8 cellular contexts compared by ENCODE assay signal in the genomic region with DNA sequence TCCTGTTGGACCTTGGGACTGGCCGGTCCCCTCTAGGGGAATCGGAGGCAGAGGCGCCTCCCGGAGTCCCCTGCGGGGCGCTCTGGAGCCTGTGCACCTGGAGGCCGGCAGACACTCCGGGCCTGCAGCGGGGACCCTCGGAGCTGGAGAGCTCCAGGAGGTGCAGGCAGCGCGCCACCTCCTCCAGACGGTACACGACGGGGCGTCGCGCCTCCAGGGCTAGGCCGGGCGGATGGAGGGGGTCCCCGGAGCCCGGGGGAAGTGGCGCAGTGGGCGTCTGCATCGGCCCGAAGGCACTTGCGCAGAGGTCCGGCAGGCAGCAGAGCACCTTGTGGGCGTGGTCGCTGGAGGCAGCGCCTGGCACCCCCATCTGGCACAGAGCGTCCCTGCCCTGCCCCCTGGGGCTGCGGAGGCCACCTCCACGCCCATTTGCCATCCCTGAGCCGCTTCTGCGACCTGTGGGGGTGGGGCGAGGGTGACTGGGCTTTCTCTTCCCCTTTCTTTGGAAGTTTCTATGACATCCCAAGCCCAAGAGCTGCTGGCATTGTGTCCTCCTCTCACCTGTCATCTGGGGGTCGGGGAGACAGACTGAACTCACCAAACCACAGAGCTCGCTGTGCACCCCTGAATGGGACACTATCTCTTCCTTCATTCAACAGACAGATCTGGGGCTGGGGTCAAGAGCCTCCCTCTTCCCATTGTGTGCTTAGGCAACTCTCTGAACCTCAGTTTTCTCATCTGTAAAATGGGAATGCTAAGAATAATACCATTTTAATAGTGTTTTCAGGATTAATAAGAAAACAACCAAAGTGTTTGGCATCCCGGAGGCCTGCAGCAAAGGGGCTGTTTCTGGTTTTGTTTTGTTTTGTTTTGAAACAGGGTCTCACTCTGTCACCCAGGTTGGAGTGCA. TPM values are rescaled to one million over a fixed set of nuclear protein-coding genes. Genes with fewer than 3 reads are reported as not detected.
DNase-seq lines count a peak whose midpoint lies in the region; ATAC-seq and TF ChIP-seq lines count a peak whose summit lies in the region.

No MANE protein-coding gene starts in this region.

- H3K36me3 Mint-ChIP-seq in HFFc6 (ENCODE audit: low read depth), result no peaks in the 10 kb centered on the region

- peak overlapping the region; percentile 53 for H2AFZ ChIP-seq in neuronal stem cell (ENCODE audit: low read length)

- peak overlapping the region; percentile 31 for H3K14ac ChIP-seq in neuronal stem cell (ENCODE audit: low read length)

- no peaks in the 10 kb centered on the region for H3K27me3 ChIP-seq in neuronal stem cell (ENCODE audit: control insufficient read depth in 3 of 3, insufficient read depth in 3 of 3, low read depth in 1 of 3, low read length in 3 of 3)
- H3K27me3 ChIP-seq in WERI-Rb-1 (ENCODE audit: insufficient read depth, low read depth, severe bottlenecking), result no peaks in the 10 kb centered on the region

- H3K9me3 Mint-ChIP-seq in HFFc6, result no peaks in the 10 kb centered on the region

- H4K91ac ChIP-seq in neuronal stem cell (ENCODE audit: low read depth, low read length, poor library complexity), result no peak overlapping the region

- WGBS in neuronal stem cell (ENCODE audit: extremely low coverage in 2 of 2, insufficient read length in 2 of 2, insufficient replicate concordance in 1 of 2), 2 donors, result no CpG with 5 or more reads among the region's 40 CpGs

- peak overlapping the region; percentile 91 for H3K18ac ChIP-seq in neuronal stem cell (ENCODE audit: low read length)

- H3K4me1 Mint-ChIP-seq in HFFc6 (ENCODE audit: low read depth), result peaks cover 6% of the 10 kb centered on the region; the same call in 1 of the 2 replicates

- peak overlapping the region; percentile 76 for H2BK120ac ChIP-seq in neuronal stem cell (ENCODE audit: low read depth, low read length)

- H2AK5ac ChIP-seq in neuronal stem cell (ENCODE audit: low read depth, low read length), result no peak overlapping the region

- no peak overlapping the region for H3K4ac ChIP-seq in neuronal stem cell (ENCODE audit: low read length)

- H3K27me3 Mint-ChIP-seq in HFFc6 (ENCODE audit: insufficient read depth), result peaks cover 7% of the 10 kb centered on the region; the same call in 1 of the 2 replicates

- H3K27ac Mint-ChIP-seq in HFFc6, result no peak overlapping the region

- H3K4me3 ChIP-seq in neuronal stem cell (ENCODE audit: low read length in 2 of 2), result peak overlapping the region in 1 of 2 donors; percentile 59
- no peak overlapping the region for H3K4me3 ChIP-seq in WERI-Rb-1 (ENCODE audit: low read depth, low read length)

- H4K8ac ChIP-seq in neuronal stem cell (ENCODE audit: low read depth, low read length), result peak overlapping the region; percentile 23

- H2BK12ac ChIP-seq in neuronal stem cell (ENCODE audit: low read length), result peak overlapping the region; percentile 8

- peak overlapping the region; percentile 36 for H3K9ac ChIP-seq in neuronal stem cell (ENCODE audit: low read depth, low read length, poor library complexity)

- no peak overlapping the region for H3K27ac ChIP-seq in neuronal stem cell (replicated peaks; ENCODE audit: low read length)
- H3K27ac ChIP-seq in WERI-Rb-1, result no peak overlapping the region

- DNase-seq in ACHN (peak; percentile 61), RPMI8226 (peak; percentile 95), neuronal stem cell (ENCODE audit: low spot score) (peak; percentile 21), WERI-Rb-1 (no peak), HFFc6 (no peak)

- ATAC-seq in GM21423 (IDR thresholded peaks at IDR 0.05; ENCODE audit: unreplicated experiment) (peak; percentile 42), esophagus mucosa (peak; percentile 60), HG03457 (IDR thresholded peaks at IDR 0.05; ENCODE audit: unreplicated experiment) (no peak)

- H3K4me2 ChIP-seq in neuronal stem cell (ENCODE audit: insufficient read depth, low read length, poor library complexity, severe bottlenecking), result peak overlapping the region; percentile 65

- TF ChIP-seq CTCF in WERI-Rb-1 (IDR thresholded peaks at IDR 0.05; ENCODE audit: low read depth, low read length), result no peak
- TF ChIP-seq CTCF in HFFc6 (IDR thresholded peaks at IDR 0.05), result no peak

- H3K36me3 ChIP-seq in neuronal stem cell (replicated peaks in 1 of 2; ENCODE audit: control insufficient read depth in 2 of 2, insufficient read depth in 2 of 2, low read length in 2 of 2) (no peaks in the 10 kb centered on the region), WERI-Rb-1 (no peaks in the 10 kb centered on the region)

- no peak overlapping the region for H2BK5ac ChIP-seq in neuronal stem cell (ENCODE audit: low read length)

- in situ Hi-C loops in ACHN (cut with HindIII; ENCODE audit: low pct_ligation_motif_present, low pct_unique_long_range_greater_than_20kb, low sequenced_read_pairs), result no loop called here

- H3K4me3 Mint-ChIP-seq in HFFc6, result no peak overlapping the region

- H3K23ac ChIP-seq in neuronal stem cell (ENCODE audit: low read depth, low read length, poor library complexity), result peak overlapping the region; percentile 18

- H3K9me3 ChIP-seq in neuronal stem cell (replicated peaks in 1 of 2; ENCODE audit: control insufficient read depth in 2 of 2, insufficient read depth in 1 of 2, low read depth in 1 of 2, low read length in 2 of 2) (peaks cover 0 to 4% of the 10 kb centered on the region in 2 donors), WERI-Rb-1 (ENCODE audit: severe bottlenecking) (no peaks in the 10 kb centered on the region)

- H3K4me1 ChIP-seq in neuronal stem cell (ENCODE audit: control insufficient read depth in 2 of 2, insufficient read depth in 1 of 2, low read depth in 1 of 2, low read length in 2 of 2), result peaks cover 16 to 18% of the 10 kb centered on the region in 2 donors

- H2BK15ac ChIP-seq in neuronal stem cell (ENCODE audit: low read length), result peak overlapping the region; percentile 69

- H3K79me1 ChIP-seq in neuronal stem cell (ENCODE audit: low read depth, low read length), result no peaks in the 10 kb centered on the region

RNA-seq across cellular contexts. Expression of a gene that starts 37.5 kb away (rescaled TPM):
- 107 TPM for total RNA-seq in esophagus mucosa
- polyA plus RNA-seq in neuronal stem cell (2013, experiment 1 of 2), result 120 TPM
- 118 TPM for polyA plus RNA-seq in neuronal stem cell (2013, experiment 2 of 2)
- total RNA-seq in HFFc6 (2021; fragmentation: NEBNext Ultra II Directional; extraction: Animal tissue kit (Norgen Biotek cat#: 25700)), result 100 to 1,000 TPM; 541 to 709 (median 649) TPM

Comparison
In these comparisons a context has a peak if more than half of its experiments do, and no peak if none do; other contexts are left out.
1. DNase-seq: peak in ACHN (single experiment), RPMI8226 (single experiment) and neuronal stem cell (single experiment); none in WERI-Rb-1 (single experiment) and HFFc6 (single experiment).